Comparison of ENCODE assay signal across 21 cellular contexts in genomic region chr16:24191876-24192402, GRCh38.
"Had no signal": no experiment of that assay in that cellular context is flagged by ENCODE, and none has a peak within 500 bp of the region (broad histone marks: within the 10 kb centered on the region; RNA-seq: fewer than 3 reads in every experiment).

No MANE protein-coding gene starts in this region.

- H3K9me3 Mint-ChIP-seq: activated B cell treated with CpG ODN at 0.5 μM for 24 hours; activated naive CD4-positive, alpha-beta T cell treated with anti-CD3 and anti-CD28 coated beads for 36 hours; central memory CD8-positive, alpha-beta T cell; immature natural killer cell; mesothelial cell of epicardium; T-cell had no signal

- H3K4me1 Mint-ChIP-seq: activated B cell treated with CpG ODN at 0.5 μM for 24 hours had no signal

- H3K27ac Mint-ChIP-seq: activated B cell treated with CpG ODN at 0.5 μM for 24 hours; activated naive CD4-positive, alpha-beta T cell treated with anti-CD3 and anti-CD28 coated beads for 36 hours; mesothelial cell of epicardium; naive thymus-derived CD4-positive, alpha-beta T cell; T-cell had no signal

- ATAC-seq: foreskin keratinocyte; heart left ventricle; left colon; naive thymus-derived CD4-positive, alpha-beta T cell; T-cell had no signal

- H3K4me3 Mint-ChIP-seq: activated B cell treated with CpG ODN at 0.5 μM for 24 hours; activated naive CD4-positive, alpha-beta T cell treated with anti-CD3 and anti-CD28 coated beads for 36 hours; central memory CD8-positive, alpha-beta T cell; immature natural killer cell; mesothelial cell of epicardium; naive thymus-derived CD4-positive, alpha-beta T cell; T-cell had no signal

- DNase-seq: activated B cell treated with CpG ODN at 0.5 μM for 24 hours; activated CD4-positive, alpha-beta T cell treated with anti-CD3 and anti-CD28 coated beads for 48 hours; activated effector memory CD4-positive, alpha-beta T cell treated with anti-CD3 and anti-CD28 coated beads, Interleukin-2, amount 50 U/mL, for 16 hours; activated naive CD4-positive, alpha-beta T cell treated with anti-CD3 and anti-CD28 coated beads for 36 hours; anterior cingulate cortex; dermis blood vessel endothelial cell; effector CD4-positive, alpha-beta T cell; foreskin keratinocyte; heart left ventricle; hypothalamus; immature natural killer cell; kidney; left colon; mammary epithelial cell; naive thymus-derived CD4-positive, alpha-beta T cell; stimulated activated CD4-positive, alpha-beta T cell treated with anti-CD3 and anti-CD28 coated beads, Interleukin-2, amount 100 ng/mL, for 24 hours; stimulated activated naive CD4-positive, alpha-beta T cell treated with Interleukin-2 at 50 U/mL for 16 hours; T-cell; trophoblast cell had no signal

- H3K36me3 Mint-ChIP-seq: mesothelial cell of epicardium had no signal

- H3K27me3 Mint-ChIP-seq: activated B cell treated with CpG ODN at 0.5 μM for 24 hours; central memory CD8-positive, alpha-beta T cell; naive thymus-derived CD4-positive, alpha-beta T cell; T-cell had no signal
